7 cellular contexts compared by ENCODE assay signal in the genomic region with DNA sequence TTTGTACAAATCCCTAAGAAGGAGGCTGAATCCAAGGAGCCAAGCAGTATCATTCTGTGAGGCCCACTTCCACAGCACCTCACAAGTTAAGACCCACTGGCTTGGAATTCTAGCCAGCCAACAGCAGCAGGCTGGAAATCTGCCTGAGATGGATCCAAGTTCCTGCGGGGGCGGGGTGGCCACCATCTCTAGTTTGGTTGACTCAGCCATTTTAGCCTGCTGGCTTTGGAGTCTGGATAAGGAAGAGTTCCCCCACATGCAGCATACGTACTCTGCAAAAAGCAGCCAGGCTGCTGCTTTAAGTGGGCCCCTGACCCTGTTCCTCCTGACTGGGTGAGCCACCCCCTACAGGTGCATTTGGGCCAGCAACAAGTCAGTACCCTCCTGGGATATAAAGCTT.
"Had no signal": no experiment of that assay in that cellular context is flagged by ENCODE, and none has a peak within 500 bp of the region (broad histone marks: within the 10 kb centered on the region; RNA-seq: fewer than 3 reads in every experiment).

No MANE protein-coding gene starts in this region.

- H2AFZ ChIP-seq: GM23338 had no signal

- ATAC-seq: GM23338 had no signal

- DNase-seq: H9, HCEC 1CT, KG1 had no signal

- H3K4me3 ChIP-seq: GM23338 had no signal

- FAIRE-seq: H1, H54, HTR-8/SVneo had no signal

- H3K4me2 ChIP-seq: GM23338 had no signal
